Comparison of ENCODE assay signal across 8 cellular contexts in genomic region chr5:87069974-87070608, GRCh38.
A peak's percentile ranks its signal among the peaks of the same experiment; 100 is the strongest.
DNase-seq lines count a peak whose midpoint lies in the region; ATAC-seq and TF ChIP-seq lines count a peak whose summit lies in the region.

No MANE protein-coding gene starts in this region.

- TF ChIP-seq CTCF in AG09319 (IDR thresholded peaks at IDR 0.05; ENCODE audit: low read depth, low read length): peak; percentile 71

- H3K4me3 Mint-ChIP-seq in activated T-helper 17 cell treated with anti-CD3 and anti-CD28 coated beads, Interleukin-2, amount 50 U/mL, for 72 hours: no peak overlapping the region

- DNase-seq in AG09319 (ENCODE audit: extremely low read depth, low read depth) (peak; percentile 45), HPDE6-E6E7 (ENCODE audit: extremely low spot score) (peak; percentile 15), islet precursor cell (peak; percentile 55), NCI-H2107 (lab: John Stamatoyannopoulos, UW) (no peak)
- no peak for DNase-seq in activated T-cell treated with anti-CD3 and anti-CD28 coated beads, Interleukin-2, amount 50 U/mL, for 48 hours

- peak; percentile 67 for ATAC-seq in GM18519 (IDR thresholded peaks at IDR 0.05; ENCODE audit: low FRiP score, unreplicated experiment)
- no peak for ATAC-seq in activated T-helper 17 cell treated with anti-CD3 and anti-CD28 coated beads, Interleukin-2, amount 50 U/mL, for 72 hours (replicated peaks)
- no peak for ATAC-seq in GM18858 (IDR thresholded peaks at IDR 0.05; ENCODE audit: unreplicated experiment)

- H3K27me3 Mint-ChIP-seq in activated T-helper 17 cell treated with anti-CD3 and anti-CD28 coated beads, Interleukin-2, amount 50 U/mL, for 72 hours: no peaks in the 10 kb centered on the region

- H3K27ac Mint-ChIP-seq in activated T-helper 17 cell treated with anti-CD3 and anti-CD28 coated beads, Interleukin-2, amount 50 U/mL, for 72 hours: peak overlapping the region; percentile 8

- H3K9me3 Mint-ChIP-seq in activated T-helper 17 cell treated with anti-CD3 and anti-CD28 coated beads, Interleukin-2, amount 50 U/mL, for 72 hours: no peaks in the 10 kb centered on the region

- H3K4me1 Mint-ChIP-seq in activated T-helper 17 cell treated with anti-CD3 and anti-CD28 coated beads, Interleukin-2, amount 50 U/mL, for 72 hours: peaks cover 11% of the 10 kb centered on the region

- no peaks in the 10 kb centered on the region for H3K36me3 Mint-ChIP-seq in activated T-helper 17 cell treated with anti-CD3 and anti-CD28 coated beads, Interleukin-2, amount 50 U/mL, for 72 hours (ENCODE audit: low read depth)

Comparison
In these comparisons a context has a peak if more than half of its experiments do, and no peak if none do; other contexts are left out.
1. DNase-seq: peak in AG09319 (single experiment), HPDE6-E6E7 (single experiment) and islet precursor cell (single experiment); none in NCI-H2107 (single experiment) and activated T-cell treated with anti-CD3 and anti-CD28 coated beads, Interleukin-2, amount 50 U/mL, for 48 hours (0 of 2).